ENCODE assay signal across 13 cellular contexts in genomic region chr16:2090481-2090797, GRCh38. TPM values are rescaled to one million over a fixed set of nuclear protein-coding genes. Genes with fewer than 3 reads are reported as not detected.
A peak's percentile ranks its signal among the peaks of the same experiment; 100 is the strongest.
DNase-seq lines count a peak whose midpoint lies in the region; ATAC-seq and TF ChIP-seq lines count a peak whose summit lies in the region.
"Had no signal": no experiment of that assay in that cellular context is flagged by ENCODE, and none has a peak within 500 bp of the region (broad histone marks: within the 10 kb centered on the region; RNA-seq: fewer than 3 reads in every experiment).

No MANE protein-coding gene starts in this region.

- peak overlapping the region; percentile 30 for H3K4me3 Mint-ChIP-seq in Calu3 (ENCODE audit: low read depth, unreplicated experiment)
- H3K4me3 Mint-ChIP-seq in progenitor cell of endocrine pancreas (ENCODE audit: low read depth) = peak overlapping the region; percentile 3
- H3K4me3 Mint-ChIP-seq: activated CD8-positive, alpha-beta T cell treated with anti-CD3 and anti-CD28 coated beads, Interleukin-2, amount 10 ng/mL, durations not matched to agents 7 days and 5 days had no signal

- H3K27ac Mint-ChIP-seq in Calu3 (ENCODE audit: unreplicated experiment) (no peak overlapping the region), progenitor cell of endocrine pancreas (no peak overlapping the region)
- H3K27ac Mint-ChIP-seq: activated CD8-positive, alpha-beta T cell treated with anti-CD3 and anti-CD28 coated beads, Interleukin-2, amount 10 ng/mL, durations not matched to agents 7 days and 5 days had no signal

- H3K9ac ChIP-seq in colonic mucosa (ENCODE audit: low read depth in 2 of 2, low read length in 2 of 2) = peak overlapping the region; percentile 66 to 84
- H3K9ac ChIP-seq in iPS-18a (ENCODE audit: low read length) = no peak overlapping the region

- BruUV-seq in Calu3 (replicated peaks; lab: Mats Ljungman, UMichigan) = no TSS peak

- peaks cover 4% of the 10 kb centered on the region for H3K4me1 ChIP-seq in colonic mucosa
- no peaks in the 10 kb centered on the region for H3K4me1 ChIP-seq in iPS-18a (ENCODE audit: control insufficient read depth, low read depth, low read length)
- no peaks in the 10 kb centered on the region for H3K4me1 ChIP-seq in breast epithelium

- TF ChIP-seq POLR2A in breast epithelium (IDR thresholded peaks at IDR 0.05) = no peak

- no peak for DNase-seq in Calu3
- peak; percentile 30 for DNase-seq in colonic mucosa
- no peak for DNase-seq in progenitor cell of endocrine pancreas (ENCODE audit: low spot score, unreplicated experiment)
- no peak for DNase-seq in breast epithelium (ENCODE audit: low spot score in 2 of 2)
- no peak for DNase-seq in SKM-1 treated with dmso at 0.1 percent for 144 hours (lab: John Stamatoyannopoulos, UW; ENCODE audit: unreplicated experiment)
- DNase-seq in CD1c-positive myeloid dendritic cell (ENCODE audit: extremely low spot score) = no peak
- DNase-seq: activated CD8-positive, alpha-beta T cell treated with anti-CD3 and anti-CD28 coated beads, Interleukin-2, amount 10 ng/mL, durations not matched to agents 7 days and 5 days; activated naive CD4-positive, alpha-beta T cell treated with Interleukin-2 at 50 U/mL for 16 hours; NCI-H1417 treated with DMSO at 0.1 percent for 48 hours; NCI-H524; T1000 had no signal

- TF ChIP-seq CTCF in Calu3 (IDR thresholded peaks at IDR 0.05; ENCODE audit: unreplicated experiment) (no peak), colonic mucosa (IDR thresholded peaks at IDR 0.05) (no peak), progenitor cell of endocrine pancreas (IDR thresholded peaks at IDR 0.05; ENCODE audit: unreplicated experiment) (no peak), breast epithelium (IDR thresholded peaks at IDR 0.05) (no peak)

- H3K27me3 Mint-ChIP-seq in Calu3 (ENCODE audit: unreplicated experiment) (no peaks in the 10 kb centered on the region), progenitor cell of endocrine pancreas (no peaks in the 10 kb centered on the region)

- H3K36me3 ChIP-seq in colonic mucosa = peaks cover 12% of the 10 kb centered on the region
- H3K36me3 ChIP-seq in iPS-18a (ENCODE audit: control insufficient read depth, low read depth, low read length) = peaks cover 9% of the 10 kb centered on the region
- H3K36me3 ChIP-seq in breast epithelium = no peaks in the 10 kb centered on the region

- no peaks in the 10 kb centered on the region for H3K9me3 Mint-ChIP-seq in Calu3 (ENCODE audit: low read depth, unreplicated experiment)
- H3K9me3 Mint-ChIP-seq in progenitor cell of endocrine pancreas (ENCODE audit: low read depth) = no peaks in the 10 kb centered on the region

- CTCF ChIA-PET in Calu3 (lab: Charles Lee) = interaction anchor here (0.5 to 1.4 kb wide), 2 partner anchors 50 to 93 kb away, joined by 3 to 4 read pairs; no protein-coding TSS in a partner anchor

- no peaks in the 10 kb centered on the region for H3K9me3 ChIP-seq in colonic mucosa
- no peaks in the 10 kb centered on the region for H3K9me3 ChIP-seq in iPS-18a (ENCODE audit: control insufficient read depth, low read depth, low read length)
- H3K9me3 ChIP-seq in breast epithelium = no peaks in the 10 kb centered on the region

- peaks cover 61% of the 10 kb centered on the region for H3K36me3 Mint-ChIP-seq in Calu3 (ENCODE audit: insufficient read depth, unreplicated experiment)
- H3K36me3 Mint-ChIP-seq in progenitor cell of endocrine pancreas (ENCODE audit: insufficient read depth) = no peaks in the 10 kb centered on the region

- peak overlapping the region; percentile 38 for H3K4me3 ChIP-seq in colonic mucosa
- peak overlapping the region; percentile 47 for H3K4me3 ChIP-seq in iPS-18a (ENCODE audit: low read length)
- H3K4me3 ChIP-seq in breast epithelium = no peak overlapping the region

- H3K27ac ChIP-seq in colonic mucosa = peak overlapping the region; percentile 79
- H3K27ac ChIP-seq in iPS-18a (ENCODE audit: low read length) = no peak overlapping the region
- no peak overlapping the region for H3K27ac ChIP-seq in breast epithelium

- no peaks in the 10 kb centered on the region for H3K27me3 ChIP-seq in colonic mucosa
- H3K27me3 ChIP-seq in iPS-18a (ENCODE audit: control insufficient read depth, insufficient read depth, low read length) = no peaks in the 10 kb centered on the region
- H3K27me3 ChIP-seq in breast epithelium = no peaks in the 10 kb centered on the region

- ATAC-seq in HG02970 (IDR thresholded peaks at IDR 0.05; ENCODE audit: low FRiP score, unreplicated experiment) = no peak

- intact Hi-C loops in Calu3 (cut with micrococcal nuclease; ENCODE audit: unreplicated experiment) (no loop called here), colonic mucosa (cut with DNase I) (no loop called here), breast epithelium (cut with DNase I; ENCODE audit: low total_unique reads) (no loop called here)

- no peaks in the 10 kb centered on the region for H3K4me1 Mint-ChIP-seq in Calu3 (ENCODE audit: low read depth, unreplicated experiment)
- no peaks in the 10 kb centered on the region for H3K4me1 Mint-ChIP-seq in progenitor cell of endocrine pancreas (ENCODE audit: low read depth)

RNA-seq across cellular contexts. Expression of gene TSC2, which starts 42.7 kb away (rescaled TPM):
- total RNA-seq in Calu3 (2022) (170 and 194 TPM in 2 replicates), colonic mucosa (100 to 1,000 TPM in 1 of 2 donors, 10 to 100 TPM in 1; 75.3 to 143 TPM), progenitor cell of endocrine pancreas (241 and 253 TPM in 2 replicates), breast epithelium (10 to 100 TPM; 41.6 to 52.4 (median 48.9) TPM)

RNA-seq across cellular contexts. Expression of gene NTHL1, which starts 42.8 kb away (rescaled TPM):
- total RNA-seq in Calu3 (2022) = 32.8 and 33.8 TPM in 2 replicates
- 10 to 100 TPM; 30.1 to 96.8 TPM for total RNA-seq in colonic mucosa
- 24.2 and 28.1 TPM in 2 replicates for total RNA-seq in progenitor cell of endocrine pancreas
- total RNA-seq in breast epithelium = 10 to 100 TPM; 10.6 to 27.9 (median 16.1) TPM

RNA-seq across cellular contexts. Expression of gene PKD1, which starts 45.3 kb away (rescaled TPM):
- total RNA-seq in Calu3 (2022) (82.0 and 86.0 TPM in 2 replicates), colonic mucosa (10 to 100 TPM; 48.2 to 83.5 TPM), progenitor cell of endocrine pancreas (96.2 and 97.8 TPM in 2 replicates), breast epithelium (100 to 1,000 TPM in 2 of 3 donors, 10 to 100 TPM in 1; 74.2 to 110 (median 107) TPM)

RNA-seq across cellular contexts. Expression of gene RAB26, which starts 58.0 kb away (rescaled TPM):
- total RNA-seq in Calu3 (2022) (10.8 and 12.3 TPM in 2 replicates), colonic mucosa (10 to 100 TPM; 18.2 to 24.5 TPM), progenitor cell of endocrine pancreas (20.4 and 23.3 TPM in 2 replicates), breast epithelium (1 to 10 TPM in 2 of 3 donors, not detected in 1; 3.5 to 3.9 TPM)

Comparison
In these comparisons a context has a peak if more than half of its experiments do, and no peak if none do; other contexts are left out.
1. H3K4me3 ChIP-seq: peak in colonic mucosa (single experiment) and iPS-18a (single experiment); none in breast epithelium (0 of 3).